ENCODE assay signal across 8 cellular contexts in the genomic region with DNA sequence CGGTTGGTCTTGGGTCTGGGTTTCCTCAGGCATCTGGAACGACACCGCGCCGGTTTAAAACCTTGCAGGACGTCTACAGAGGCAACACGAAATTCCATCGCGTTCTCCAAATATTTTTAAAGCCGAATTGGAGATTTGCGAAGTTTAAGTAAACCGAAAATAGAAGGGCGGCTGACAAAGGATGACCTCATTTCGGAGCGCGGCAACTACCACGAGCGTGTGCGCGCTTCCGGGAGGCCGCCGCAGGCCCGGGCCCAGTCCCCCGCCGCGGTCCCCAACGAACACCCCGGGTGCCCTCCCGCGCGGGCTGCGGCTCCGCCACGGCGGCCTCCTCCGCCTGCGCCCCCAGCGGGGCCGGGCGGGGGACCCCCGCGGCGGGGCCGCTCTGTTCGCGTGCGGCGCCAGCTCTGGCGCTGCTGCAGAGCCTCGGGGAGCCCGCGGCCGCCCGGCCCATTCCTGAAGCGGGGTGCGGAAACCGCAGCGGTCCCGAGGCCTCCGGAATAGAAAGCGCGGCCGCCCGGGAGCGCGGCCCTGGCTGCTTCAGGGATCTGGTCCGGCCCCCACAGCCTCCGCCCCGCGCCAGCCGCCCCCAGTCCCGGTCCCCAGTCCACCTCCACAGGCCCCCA. TPM values are rescaled to one million over a fixed set of nuclear protein-coding genes. Genes with fewer than 3 reads are reported as not detected.
DNase-seq lines count a peak whose midpoint lies in the region; ATAC-seq, FAIRE-seq and TF ChIP-seq lines count a peak whose summit lies in the region.

No MANE protein-coding gene starts in this region.

- no peak for TF ChIP-seq CTCF in progenitor cell of endocrine pancreas (IDR thresholded peaks at IDR 0.05; ENCODE audit: unreplicated experiment)

- FAIRE-seq in urothelium cell line (lab: Jason Lieb, UNC) = no peak

- peak; percentile 55 for DNase-seq in NCI-H345 (lab: John Stamatoyannopoulos, UW)
- DNase-seq in NCI-H345 treated with DMSO at 0.1 percent for 48 hours (lab: John Stamatoyannopoulos, UW; ENCODE audit: unreplicated experiment) = no peak
- peak; percentile 47 for DNase-seq in OCI-M1 (lab: John Stamatoyannopoulos, UW)
- peak; percentile 67 for DNase-seq in activated naive CD4-positive, alpha-beta T cell treated with anti-CD3 and anti-CD28 coated beads, Interleukin-2, amount 50 U/mL, for 16 hours
- peak in 30 of 42 donors; percentile 29 to 74 (median 52) for DNase-seq in head of caudate nucleus
- no peak for DNase-seq in progenitor cell of endocrine pancreas (ENCODE audit: low spot score, unreplicated experiment)
- peak; percentile 38 for DNase-seq in urothelium cell line (ENCODE audit: low spot score)

- intact Hi-C loops in head of caudate nucleus (cut with DNase I) = loop anchor here (5.0 kb wide), 1 partner anchor 221 kb away; a partner anchor contains a TSS

- peak overlapping the region; percentile 98 for H3K27ac Mint-ChIP-seq in progenitor cell of endocrine pancreas

- peak; percentile 16 for ATAC-seq in HG02981 (IDR thresholded peaks at IDR 0.05; ENCODE audit: unreplicated experiment)

- H3K27me3 Mint-ChIP-seq in progenitor cell of endocrine pancreas = no peaks in the 10 kb centered on the region

- H3K4me1 Mint-ChIP-seq in progenitor cell of endocrine pancreas (ENCODE audit: low read depth) = peaks cover 50% of the 10 kb centered on the region

- H3K9me3 Mint-ChIP-seq in progenitor cell of endocrine pancreas (ENCODE audit: low read depth) = no peaks in the 10 kb centered on the region

- peak overlapping the region; percentile 87 for H3K4me3 Mint-ChIP-seq in progenitor cell of endocrine pancreas (ENCODE audit: low read depth)

- peaks cover 46% of the 10 kb centered on the region for H3K36me3 Mint-ChIP-seq in progenitor cell of endocrine pancreas (ENCODE audit: insufficient read depth)

RNA-seq across cellular contexts. Expression of a gene that starts 0.4 kb away (rescaled TPM):
- total RNA-seq in progenitor cell of endocrine pancreas = 796 and 811 TPM in 2 replicates

RNA-seq across cellular contexts. Expression of a gene that starts 53.2 kb away (rescaled TPM):
- 34.6 and 34.9 TPM in 2 replicates for total RNA-seq in progenitor cell of endocrine pancreas

Comparison
In these comparisons a context has a peak if more than half of its experiments do, and no peak if none do; other contexts are left out.
1. DNase-seq: peak in NCI-H345 (single experiment), OCI-M1 (single experiment), activated naive CD4-positive, alpha-beta T cell treated with anti-CD3 and anti-CD28 coated beads, Interleukin-2, amount 50 U/mL, for 16 hours (single experiment), head of caudate nucleus (30 of 42) and urothelium cell line (single experiment); none in NCI-H345 treated with DMSO at 0.1 percent for 48 hours (single experiment) and progenitor cell of endocrine pancreas (single experiment).